9 cellular contexts compared by ENCODE assay signal in the genomic region with DNA sequence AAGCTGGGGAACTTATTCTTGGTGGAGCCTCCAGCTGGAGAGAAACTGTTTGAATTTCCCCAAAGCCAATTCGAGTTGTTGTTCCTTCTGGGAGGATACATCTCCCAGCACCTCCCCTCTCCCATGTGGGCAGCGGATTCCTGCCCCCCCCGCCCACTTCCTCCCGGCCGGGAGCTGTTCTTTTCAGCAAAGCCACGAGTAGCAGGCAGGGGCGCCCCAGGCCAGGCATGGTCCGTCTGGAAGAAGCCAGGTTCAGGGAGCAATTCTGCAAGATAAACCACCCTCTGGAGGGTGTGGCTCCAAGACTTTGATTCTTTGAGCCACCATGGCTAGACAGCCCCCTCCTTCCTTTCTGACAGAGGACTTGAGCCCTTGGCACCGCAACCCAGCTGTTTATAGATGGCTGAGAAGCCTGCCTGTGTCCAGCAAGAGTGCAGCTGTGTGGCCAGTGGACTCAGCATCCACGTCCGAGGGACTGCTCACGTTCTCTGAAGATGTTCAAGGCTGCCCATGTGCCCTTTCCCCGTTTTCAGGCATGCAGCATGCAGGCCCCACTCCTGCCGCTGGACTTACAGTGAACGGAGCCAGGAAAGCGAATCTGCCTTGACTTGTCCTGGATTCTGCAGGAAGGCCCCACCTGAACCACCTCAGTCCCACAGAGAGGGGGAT.
DNase-seq lines count a peak whose midpoint lies in the region; ATAC-seq, FAIRE-seq and TF ChIP-seq lines count a peak whose summit lies in the region.
"Had no signal": no experiment of that assay in that cellular context is flagged by ENCODE, and none has a peak within 500 bp of the region (broad histone marks: within the 10 kb centered on the region; RNA-seq: fewer than 3 reads in every experiment).

No MANE protein-coding gene starts in this region.

- no peak for FAIRE-seq in GM12891 (lab: Jason Lieb, UNC)

- H3K36me3 ChIP-seq in muscle layer of colon (ENCODE audit: insufficient read depth, low read length): no peaks in the 10 kb centered on the region
- H3K36me3 ChIP-seq: HAP-1 had no signal

- TF ChIP-seq POLR2A in GM12891 (IDR thresholded peaks at IDR 0.05; ENCODE audit: low read depth, low read length): no peak

- H3K4me3 ChIP-seq in muscle layer of colon (ENCODE audit: low read depth in 1 of 2, low read length in 2 of 2): peak overlapping the region; percentile 52 to 76
- H3K4me3 ChIP-seq: HAP-1 had no signal

- peaks cover 12% of the 10 kb centered on the region for H3K4me1 ChIP-seq in muscle layer of colon (ENCODE audit: insufficient read depth, low read length)
- H3K4me1 ChIP-seq: HAP-1 had no signal

- DNase-seq in Right ventricle myocardium inferior (ENCODE audit: missing footprints) (no peak), cardiac septum (ENCODE audit: low spot score) (no peak), epidermal melanocyte (ENCODE audit: insufficient read length, low spot score) (peak; percentile 89), NCI-H1417 (lab: John Stamatoyannopoulos, UW) (no peak), GM12891 (ENCODE audit: insufficient read length, low spot score) (no peak)
- DNase-seq in stimulated activated CD4-positive, alpha-beta T cell treated with anti-CD3 and anti-CD28 coated beads, Interleukin-4, amount 100 ng/mL, for 1 hour: no peak

- H3K27me3 ChIP-seq in muscle layer of colon (ENCODE audit: control insufficient read depth in 1 of 2, insufficient read depth in 2 of 2, low read length in 2 of 2): no peaks in the 10 kb centered on the region

- ATAC-seq in Right ventricle myocardium inferior (peak; percentile 91), HG03521 (IDR thresholded peaks at IDR 0.05; ENCODE audit: unreplicated experiment) (no peak)

- peak overlapping the region; percentile 56 for H3K27ac ChIP-seq in muscle layer of colon (ENCODE audit: low read depth, low read length)

- no peak overlapping the region for H3K9ac ChIP-seq in muscle layer of colon (ENCODE audit: low read length)

- H3K9me3 ChIP-seq in muscle layer of colon (ENCODE audit: low read length): no peaks in the 10 kb centered on the region
- H3K9me3 ChIP-seq: HAP-1 had no signal

- intact Hi-C loops in Right ventricle myocardium inferior (cut with DNase I) (no loop called here), cardiac septum (cut with DNase I) (no loop called here)

TF ChIP-seq in GM12891, 5 proteins besides CTCF, POLR2A, EP300 and RAD21:
- TF ChIP-seq SPI1 (IDR thresholded peaks at IDR 0.05; ENCODE audit: low read depth, low read length) (no peak), POU2F2 (IDR thresholded peaks at IDR 0.05; ENCODE audit: low read depth, low read length) (no peak), PAX5 (IDR thresholded peaks at IDR 0.05; ENCODE audit: insufficient read depth, low read length, severe bottlenecking) (no peak), POLR2AphosphoS5 (IDR thresholded peaks at IDR 0.05; ENCODE audit: low read depth, low read length) (no peak), TAF1 (IDR thresholded peaks at IDR 0.05; ENCODE audit: low read depth, low read length) (no peak)
